ENCODE assay signal across 14 cellular contexts in the genomic region with DNA sequence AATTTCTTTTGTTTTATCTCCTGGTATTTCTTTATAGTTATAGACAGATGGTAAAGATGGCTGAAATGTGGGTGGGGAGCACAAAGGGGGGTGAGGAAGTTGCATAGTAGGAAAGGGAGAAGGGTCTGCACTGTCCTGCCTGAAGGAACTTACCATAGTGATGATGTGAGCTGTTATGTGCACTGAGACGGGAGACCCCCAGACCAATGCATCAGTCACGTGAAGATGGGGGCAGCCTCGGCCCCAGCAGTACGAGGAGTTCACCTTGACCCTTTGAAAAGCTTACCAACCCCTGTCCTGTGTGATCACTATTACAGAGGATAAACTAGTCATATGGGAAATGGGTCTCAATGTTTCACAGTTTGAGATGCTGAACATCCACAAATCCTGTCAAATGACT.
"Had no signal": no experiment of that assay in that cellular context is flagged by ENCODE, and none has a peak within 500 bp of the region (broad histone marks: within the 10 kb centered on the region; RNA-seq: fewer than 3 reads in every experiment).

No MANE protein-coding gene starts in this region.

- H3K27ac ChIP-seq: lower lobe of right lung, prostate gland, vagina had no signal

- H3K27me3 Mint-ChIP-seq: naive thymus-derived CD4-positive, alpha-beta T cell; stimulated activated naive CD8-positive, alpha-beta T cell treated with anti-CD3 and anti-CD28 coated beads, Interleukin-15, Interleukin-2, amounts not matched to agents 100 ng/mL and 50 ng/mL, for 24 hours had no signal

- H3K9me3 ChIP-seq: mucosa of descending colon, pancreas, prostate gland, sigmoid colon, vagina had no signal

- ATAC-seq: stimulated activated effector memory CD8-positive, alpha-beta T cell treated with anti-CD3 and anti-CD28 coated beads, Interleukin-12 subunit alpha, Interleukin-12 subunit beta, amount 100 ng/mL, for 72 hours had no signal

- H3K9me3 Mint-ChIP-seq: natural killer cell treated with Interleukin-12 subunit alpha and Interleukin-12 subunit beta and Interleukin-15 and Interleukin-18, amount 100 ng/mL, for 72 hours; stimulated activated effector memory CD8-positive, alpha-beta T cell treated with anti-CD3 and anti-CD28 coated beads, Interleukin-12 subunit alpha, Interleukin-12 subunit beta, amount 100 ng/mL, for 72 hours; stimulated activated naive CD8-positive, alpha-beta T cell treated with anti-CD3 and anti-CD28 coated beads, Interleukin-15, Interleukin-2, amounts not matched to agents 100 ng/mL and 50 ng/mL, for 24 hours had no signal

- H3K27me3 ChIP-seq: pancreas, sigmoid colon, spleen, vagina had no signal

- H3K4me1 ChIP-seq: prostate gland, vagina had no signal

- H3K4me1 Mint-ChIP-seq: naive thymus-derived CD4-positive, alpha-beta T cell; stimulated activated effector memory CD8-positive, alpha-beta T cell treated with anti-CD3 and anti-CD28 coated beads, Interleukin-12 subunit alpha, Interleukin-12 subunit beta, amount 100 ng/mL, for 72 hours had no signal

- DNase-seq: stimulated activated CD4-positive, alpha-beta T cell treated with anti-CD3 and anti-CD28 coated beads, Interleukin-4, amount 100 ng/mL, for 24 hours; stimulated activated naive CD4-positive, alpha-beta T cell had no signal

- FAIRE-seq: small intestine had no signal

- H3K36me3 ChIP-seq: lower lobe of right lung, pancreas, prostate gland, sigmoid colon, spleen, vagina had no signal

- H3K36me3 Mint-ChIP-seq: naive thymus-derived CD4-positive, alpha-beta T cell; natural killer cell treated with Interleukin-12 subunit alpha and Interleukin-12 subunit beta and Interleukin-15 and Interleukin-18, amount 100 ng/mL, for 72 hours; stimulated activated effector memory CD8-positive, alpha-beta T cell treated with anti-CD3 and anti-CD28 coated beads, Interleukin-12 subunit alpha, Interleukin-12 subunit beta, amount 100 ng/mL, for 72 hours had no signal

- H3K4me3 Mint-ChIP-seq: naive thymus-derived CD4-positive, alpha-beta T cell; natural killer cell treated with Interleukin-12 subunit alpha and Interleukin-12 subunit beta and Interleukin-15 and Interleukin-18, amount 100 ng/mL, for 72 hours; stimulated activated effector memory CD8-positive, alpha-beta T cell treated with anti-CD3 and anti-CD28 coated beads, Interleukin-12 subunit alpha, Interleukin-12 subunit beta, amount 100 ng/mL, for 72 hours; stimulated activated naive CD8-positive, alpha-beta T cell treated with anti-CD3 and anti-CD28 coated beads, Interleukin-15, Interleukin-2, amounts not matched to agents 100 ng/mL and 50 ng/mL, for 24 hours had no signal

- H3K27ac Mint-ChIP-seq: naive thymus-derived CD4-positive, alpha-beta T cell; natural killer cell treated with Interleukin-12 subunit alpha and Interleukin-12 subunit beta and Interleukin-15 and Interleukin-18, amount 100 ng/mL, for 72 hours; stimulated activated effector memory CD8-positive, alpha-beta T cell treated with anti-CD3 and anti-CD28 coated beads, Interleukin-12 subunit alpha, Interleukin-12 subunit beta, amount 100 ng/mL, for 72 hours; stimulated activated naive CD8-positive, alpha-beta T cell treated with anti-CD3 and anti-CD28 coated beads, Interleukin-15, Interleukin-2, amounts not matched to agents 100 ng/mL and 50 ng/mL, for 24 hours had no signal

- H3K4me3 ChIP-seq: lower lobe of right lung, mucosa of descending colon, pancreas, prostate gland, sigmoid colon, spleen, vagina had no signal
